Comparison of ENCODE assay signal across 8 cellular contexts in the genomic region with DNA sequence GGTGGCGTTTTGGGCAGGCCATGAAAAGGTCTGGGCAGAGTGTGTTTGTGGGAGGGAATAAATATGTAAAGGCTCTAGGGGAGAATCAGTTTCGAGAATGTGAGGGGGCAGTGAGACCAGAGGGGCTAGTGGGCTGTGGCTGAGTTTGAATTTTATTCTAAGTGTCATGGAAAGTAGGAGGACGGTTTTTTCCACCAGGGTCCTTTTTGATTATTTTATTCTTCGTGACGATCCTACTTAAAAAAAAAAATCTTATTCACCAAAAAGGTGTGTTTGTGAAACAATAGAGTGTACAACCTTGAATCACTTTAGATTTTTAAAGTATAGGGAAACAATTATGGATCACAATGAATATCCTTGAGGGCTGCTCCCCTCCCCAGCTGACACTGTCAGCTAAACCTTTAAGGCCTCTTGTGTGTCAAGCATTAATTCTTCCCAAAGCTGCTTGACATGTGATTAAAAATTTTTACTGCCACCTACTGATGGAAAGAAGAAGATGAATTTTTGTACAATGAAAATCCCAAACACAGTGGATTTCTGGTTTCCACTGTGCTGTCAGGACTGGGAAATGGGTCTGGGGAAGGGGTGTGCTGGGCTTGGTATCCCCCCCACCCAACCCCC.
DNase-seq lines count a peak whose midpoint lies in the region; ATAC-seq, FAIRE-seq and TF ChIP-seq lines count a peak whose summit lies in the region.

No MANE protein-coding gene starts in this region.

- TF ChIP-seq CTCF in HEK293 (tag by site-specific recombination; IDR thresholded peaks at IDR 0.05) (no peak), GM12878 (IDR thresholded peaks at IDR 0.05 in 2 of 3, conservative IDR thresholded peaks at IDR 0.05 in 1 of 3; ENCODE audit: control insufficient read depth in 2 of 3, extremely low read depth in 1 of 3, insufficient read depth in 1 of 3, low read depth in 3 of 3, low read length in 3 of 3) (peak; percentile 14 to 45 (median 43); a peak in 5 of 6 replicates)

- peaks cover 4% of the 10 kb centered on the region; the same call in 1 of the 2 replicates for H3K4me1 ChIP-seq in HEK293 (ENCODE audit: control insufficient read depth, insufficient read depth, low read length)
- H3K4me1 ChIP-seq in GM12878 (ENCODE audit: control insufficient read depth, insufficient read depth, low read length): peaks cover 45% of the 10 kb centered on the region

- no peaks in the 10 kb centered on the region for H3K27me3 Mint-ChIP-seq in stimulated activated naive CD8-positive, alpha-beta T cell treated with anti-CD3 and anti-CD28 coated beads, Interleukin-15, amount 100 ng/mL, for 72 hours

- 41% methylated on average over 5 of the region's 5 CpGs for WGBS in GM12878 (ENCODE audit: insufficient coverage, insufficient replicate concordance, low lambda C conversion rate, missing lambda C conversion rate)

- CTCF ChIA-PET in HEK293 (lab: Yijun Ruan, JAX): interaction anchor here (0.5 to 6.3 kb wide), 24 partner anchors 9 to 289 kb away, joined by 3 to 122 read pairs (median 4); partner anchors contain the start of gene NUP160
- CTCF ChIA-PET in GM12878 (lab: Yijun Ruan, JAX): interaction anchor here (0.5 to 10.9 kb wide), 21 partner anchors 21 to 497 kb away, joined by 3 to 244 read pairs (median 4); no protein-coding TSS in a partner anchor

- H3K4me3 ChIP-seq in HEK293 (ENCODE audit: low read depth, low read length) (0 out of 2 replicates have a peak overlapping the region, but pooled peaks have one; percentile 35), GM12878 (peak overlapping the region; percentile 37; the same call in 1 of the 2 replicates)

- H3K4me2 ChIP-seq in GM12878 (ENCODE audit: control insufficient read depth, insufficient read depth): peak overlapping the region; percentile 82

- TF ChIP-seq EP300 in GM12878 (IDR thresholded peaks at IDR 0.05; ENCODE audit: borderline replicate concordance in 1 of 2, control insufficient read depth in 1 of 2, low read depth in 2 of 2, low read length in 2 of 2): no peak

- H3K9me3 ChIP-seq in HEK293 (ENCODE audit: control insufficient read depth, insufficient read depth, low read depth, low read length) (no peaks in the 10 kb centered on the region), GM12878 (replicated peaks; ENCODE audit: control insufficient read depth, insufficient read depth, low read length) (no peaks in the 10 kb centered on the region; the same call in 2 of the 3 replicates)

- in situ Hi-C loops in GM12878 (cut with MboI): loop anchor here (5.0 to 10.0 kb wide), 3 partner anchors 117 to 262 kb away; partner anchors contain the start of gene NUP160

- H4K20me1 ChIP-seq in GM12878 (ENCODE audit: control insufficient read depth, insufficient read depth): no peaks in the 10 kb centered on the region; the same call in 1 of the 2 replicates

- H3K36me3 ChIP-seq in HEK293 (ENCODE audit: control insufficient read depth in 2 of 2, insufficient read depth in 1 of 2, low read length in 2 of 2): no peaks in the 10 kb centered on the region
- H3K36me3 ChIP-seq in GM12878 (ENCODE audit: control insufficient read depth in 2 of 2, insufficient read depth in 2 of 2, low read length in 1 of 2): 0 out of 4 replicates have a peak, but pooled peaks cover 0 to 6% of the 10 kb centered on the region in 2 experiments

- peak overlapping the region in 1 of 2 donors; percentile 71 for H3K27ac Mint-ChIP-seq in stimulated activated naive CD8-positive, alpha-beta T cell treated with anti-CD3 and anti-CD28 coated beads, Interleukin-15, amount 100 ng/mL, for 72 hours

- H3K79me2 ChIP-seq in GM12878 (ENCODE audit: control insufficient read depth, insufficient read depth, low read length): peaks cover 5% of the 10 kb centered on the region

- intact Hi-C loops in GM12878 (cut with micrococcal nuclease; ENCODE audit: unreplicated experiment): loop anchor here (5.0 kb wide), 2 partner anchors 102 to 127 kb away; partner anchors contain the start of gene PTPRJ

- SMC1A ChIA-PET in GM12878 (lab: Charles Lee; ENCODE audit: uncharacterized antibody, unreplicated experiment): interaction anchor here (1.0 to 11.3 kb wide), 13 partner anchors 11 to 255 kb away, joined by 3 to 234 read pairs (median 3); partner anchors contain the start of gene PTPRJ

- POLR2A ChIA-PET in HEK293 (lab: Yijun Ruan, JAX): no interaction called here
- POLR2A ChIA-PET in GM12878 (lab: Charles Lee): interaction anchor here (0.7 to 0.9 kb wide), 2 partner anchors 173 to 175 kb away, joined by 3 read pairs; no protein-coding TSS in a partner anchor

- peak; percentile 46 for DNase-seq in COR-L47 (lab: John Stamatoyannopoulos, UW)
- DNase-seq in NCI-H774 (lab: John Stamatoyannopoulos, UW): peak; percentile 24
- no peak for DNase-seq in GM12878 (ENCODE audit: low read depth, low spot score)
- DNase-seq in iris pigment epithelial cell (ENCODE audit: low read depth): peak; percentile 72
- DNase-seq in stimulated activated naive CD8-positive, alpha-beta T cell treated with anti-CD3 and anti-CD28 coated beads, Interleukin-15, amount 100 ng/mL, for 72 hours: no peak

- H3K9ac ChIP-seq in GM12878 (ENCODE audit: control insufficient read depth, insufficient read depth, low read length): peak overlapping the region; percentile 9; the same call in 1 of the 2 replicates

- H3K4me1 Mint-ChIP-seq in stimulated activated naive CD8-positive, alpha-beta T cell treated with anti-CD3 and anti-CD28 coated beads, Interleukin-15, amount 100 ng/mL, for 72 hours: peaks cover 64% of the 10 kb centered on the region

- no peak overlapping the region for H2AFZ ChIP-seq in GM12878 (ENCODE audit: control insufficient read depth, low read depth, low read length)

- RAD21 ChIA-PET in GM12878 (lab: Charles Lee; ENCODE audit: unreplicated experiment): interaction anchor here (0.7 to 8.2 kb wide), 13 partner anchors 53 to 259 kb away, joined by 3 to 171 read pairs (median 5); no protein-coding TSS in a partner anchor

- no peaks in the 10 kb centered on the region for H3K27me3 ChIP-seq in GM12878 (replicated peaks in 1 of 2; ENCODE audit: control insufficient read depth in 2 of 2, insufficient read depth in 2 of 2, low read length in 1 of 2)

- no peak for TF ChIP-seq POLR2A in GM12878 (IDR thresholded peaks at IDR 0.05; ENCODE audit: low read depth, low read length)

- no TSS peak for BruUV-seq in GM12878 (replicated peaks; lab: Mats Ljungman, UMichigan)

- H3K27ac ChIP-seq in HEK293 (ENCODE audit: extremely low read depth, low read depth, low read length) (no peak overlapping the region; the same call in 1 of the 2 replicates), GM12878 (ENCODE audit: control insufficient read depth, insufficient read depth) (peak overlapping the region; percentile 57)

- H3K4me3 Mint-ChIP-seq in stimulated activated naive CD8-positive, alpha-beta T cell treated with anti-CD3 and anti-CD28 coated beads, Interleukin-15, amount 100 ng/mL, for 72 hours: peak overlapping the region; percentile 36 to 46

- no peak for FAIRE-seq in GM12878 (lab: Jason Lieb, UNC)

- ATAC-seq in GM12878 (peak; percentile 10; the same call in 2 of the 3 replicates), GM19324 (IDR thresholded peaks at IDR 0.05; ENCODE audit: low FRiP score, unreplicated experiment) (no peak), HG02885 (IDR thresholded peaks at IDR 0.05; ENCODE audit: poor library complexity, unreplicated experiment) (no peak)
- ATAC-seq in stimulated activated naive CD8-positive, alpha-beta T cell treated with anti-CD3 and anti-CD28 coated beads, Interleukin-15, amount 100 ng/mL, for 72 hours: peak; percentile 53

- TF ChIP-seq RAD21 in GM12878 (IDR thresholded peaks at IDR 0.05; ENCODE audit: insufficient read depth, low read depth, low read length): peak; percentile 73

- no peaks in the 10 kb centered on the region for H3K9me3 Mint-ChIP-seq in stimulated activated naive CD8-positive, alpha-beta T cell treated with anti-CD3 and anti-CD28 coated beads, Interleukin-15, amount 100 ng/mL, for 72 hours

TF ChIP-seq in HEK293, 187 proteins besides CTCF, POLR2A, EP300 and RAD21:
- TF ChIP-seq ZNF830 (tag by site-specific recombination; IDR thresholded peaks at IDR 0.05; ENCODE audit: low read depth) (no peak), ZNF366 (tag by site-specific recombination; conservative IDR thresholded peaks at IDR 0.05) (no peak), ZNF701 (tag by site-specific recombination; IDR thresholded peaks at IDR 0.05) (no peak), ZNF654 (tag by site-specific recombination; IDR thresholded peaks at IDR 0.05; ENCODE audit: low read depth) (peak; percentile 50), ZNF530 (tag by site-specific recombination; IDR thresholded peaks at IDR 0.05; ENCODE audit: low read depth) (no peak), ZBTB6 (tag by site-specific recombination; IDR thresholded peaks at IDR 0.05) (no peak), ZNF768 (tag by site-specific recombination; IDR thresholded peaks at IDR 0.05) (no peak)

TF ChIP-seq in GM12878, 131 proteins besides CTCF, POLR2A, EP300 and RAD21:
- TF ChIP-seq ZNF24 (IDR thresholded peaks at IDR 0.05) (peak; percentile 77), RAD51 (IDR thresholded peaks at IDR 0.05) (0 out of 2 replicates have a peak, but pooled peaks have one; percentile 14), BHLHE40 (IDR thresholded peaks at IDR 0.05; ENCODE audit: borderline replicate concordance in 1 of 2, low read depth in 2 of 2, low read length in 1 of 2) (no peak), PML (IDR thresholded peaks at IDR 0.05; ENCODE audit: low read length) (no peak), SMC3 (IDR thresholded peaks at IDR 0.05; ENCODE audit: borderline replicate concordance, low read length) (peak; percentile 17; the same call in 1 of the 2 replicates)

Comparison
In these comparisons a context has a peak if more than half of its experiments do, and no peak if none do; other contexts are left out.
1. DNase-seq: peak in COR-L47 (single experiment), NCI-H774 (single experiment) and iris pigment epithelial cell (single experiment); none in GM12878 (single experiment) and stimulated activated naive CD8-positive, alpha-beta T cell treated with anti-CD3 and anti-CD28 coated beads, Interleukin-15, amount 100 ng/mL, for 72 hours (0 of 2).
2. ATAC-seq: peak in GM12878 (single experiment) and stimulated activated naive CD8-positive, alpha-beta T cell treated with anti-CD3 and anti-CD28 coated beads, Interleukin-15, amount 100 ng/mL, for 72 hours (single experiment); none in GM19324 (single experiment) and HG02885 (single experiment).